8 cellular contexts compared by ENCODE assay signal in genomic region chr6:6699741-6700367, GRCh38.
DNase-seq lines count a peak whose midpoint lies in the region; ATAC-seq and TF ChIP-seq lines count a peak whose summit lies in the region.

No MANE protein-coding gene starts in this region.

- H3K4me3 ChIP-seq in HAP-1 (no peak overlapping the region), mesenchymal stem cell (ENCODE audit: insufficient read depth in 1 of 2, low read depth in 1 of 2, low read length in 2 of 2) (peak overlapping the region in 1 of 2 experiments; percentile 62), vagina (peak overlapping the region in 1 of 2 donors; percentile 9)

- no peak overlapping the region for H3K23ac ChIP-seq in mesenchymal stem cell (ENCODE audit: low read length in 2 of 2)

- H3K4me1 ChIP-seq in HAP-1: peaks cover 4% of the 10 kb centered on the region; the same call in 1 of the 2 replicates
- H3K4me1 ChIP-seq in mesenchymal stem cell (ENCODE audit: control insufficient read depth, insufficient read depth, low read depth, low read length): peaks cover 5% of the 10 kb centered on the region
- peaks cover 50% of the 10 kb centered on the region for H3K4me1 ChIP-seq in vagina

- H2BK12ac ChIP-seq in mesenchymal stem cell (ENCODE audit: low read length in 2 of 2): peak overlapping the region; percentile 8 to 23

- no peak overlapping the region for H2AFZ ChIP-seq in mesenchymal stem cell (ENCODE audit: low read depth, low read length)

- H3K4me2 ChIP-seq in mesenchymal stem cell (ENCODE audit: low read length, poor library complexity, severe bottlenecking): no peak overlapping the region

- H4K91ac ChIP-seq in mesenchymal stem cell (ENCODE audit: low read length): no peak overlapping the region

- no peaks in the 10 kb centered on the region for H3K9me3 Mint-ChIP-seq in dendritic cell treated with granulocyte-macrophage colony-stimulating factor and Interleukin-4, amounts not matched to agents 40 ng/mL and 50 ng/mL, for 4 days

- no peak overlapping the region for H2BK5ac ChIP-seq in mesenchymal stem cell (ENCODE audit: low read depth, low read length, poor library complexity, severe bottlenecking)

- H3K27ac Mint-ChIP-seq in dendritic cell treated with granulocyte-macrophage colony-stimulating factor and Interleukin-4, amounts not matched to agents 40 ng/mL and 50 ng/mL, for 4 days: peak overlapping the region; percentile 63

- H3K79me1 ChIP-seq in mesenchymal stem cell (replicated peaks; ENCODE audit: low read length, poor library complexity, severe bottlenecking): no peaks in the 10 kb centered on the region

- no peak overlapping the region for H2AK5ac ChIP-seq in mesenchymal stem cell (ENCODE audit: low read length, severe bottlenecking)

- 58% methylated on average over 11 of the region's 11 CpGs for WGBS in mesenchymal stem cell

- H3K27me3 ChIP-seq in HAP-1 (ENCODE audit: low read depth) (no peaks in the 10 kb centered on the region), mesenchymal stem cell (ENCODE audit: control insufficient read depth in 1 of 2, insufficient read depth in 1 of 2, low read length in 2 of 2) (peaks cover 0 to 8% of the 10 kb centered on the region in 2 experiments), vagina (no peaks in the 10 kb centered on the region)

- H3K4me3 Mint-ChIP-seq in dendritic cell treated with granulocyte-macrophage colony-stimulating factor and Interleukin-4, amounts not matched to agents 40 ng/mL and 50 ng/mL, for 4 days: no peak overlapping the region

- no peak overlapping the region for H2BK120ac ChIP-seq in mesenchymal stem cell (ENCODE audit: low read depth, low read length)

- peak overlapping the region in 1 of 2 experiments; percentile 5 for H3K18ac ChIP-seq in mesenchymal stem cell (ENCODE audit: low read depth in 1 of 2, low read length in 2 of 2)

- peaks cover 81% of the 10 kb centered on the region for H3K4me1 Mint-ChIP-seq in dendritic cell treated with granulocyte-macrophage colony-stimulating factor and Interleukin-4, amounts not matched to agents 40 ng/mL and 50 ng/mL, for 4 days (ENCODE audit: low read depth)

- DNase-seq in HAP-1 (ENCODE audit: low spot score in 2 of 2): peak; percentile 11 to 60
- peak; percentile 39 for DNase-seq in NCI-H345 treated with DMSO at 0.1 percent for 48 hours (lab: John Stamatoyannopoulos, UW; ENCODE audit: unreplicated experiment)
- DNase-seq in mesenchymal stem cell: peak; percentile 87
- no peak for DNase-seq in vagina (ENCODE audit: extremely low spot score in 2 of 2)

- ATAC-seq in HG03520 (IDR thresholded peaks at IDR 0.05; ENCODE audit: unreplicated experiment): no peak
- ATAC-seq in GM19467 (IDR thresholded peaks at IDR 0.05; ENCODE audit: unreplicated experiment): no peak
- ATAC-seq in GM19397 (IDR thresholded peaks at IDR 0.05; ENCODE audit: unreplicated experiment): no peak

- H2BK15ac ChIP-seq in mesenchymal stem cell (ENCODE audit: low read depth, poor library complexity, severe bottlenecking): no peak overlapping the region

- TF ChIP-seq CTCF in vagina (IDR thresholded peaks at IDR 0.05): no peak

- intact Hi-C loops in dendritic cell treated with granulocyte-macrophage colony-stimulating factor and Interleukin-4, amounts not matched to agents 40 ng/mL and 50 ng/mL, for 4 days (cut with micrococcal nuclease): no loop called here
- intact Hi-C loops in vagina (cut with DNase I): no loop called here

- H3K27ac ChIP-seq in mesenchymal stem cell (ENCODE audit: low read length, poor library complexity, severe bottlenecking) (no peak overlapping the region), vagina (peak overlapping the region; percentile 31)

- peaks cover 94% of the 10 kb centered on the region for H3K36me3 Mint-ChIP-seq in dendritic cell treated with granulocyte-macrophage colony-stimulating factor and Interleukin-4, amounts not matched to agents 40 ng/mL and 50 ng/mL, for 4 days (ENCODE audit: low read depth)

- H4K8ac ChIP-seq in mesenchymal stem cell (ENCODE audit: low read length): no peak overlapping the region

- H3K9ac ChIP-seq in mesenchymal stem cell (ENCODE audit: low read length): peak overlapping the region; percentile 84

- no peaks in the 10 kb centered on the region for H3K9me3 ChIP-seq in HAP-1
- no peaks in the 10 kb centered on the region for H3K9me3 ChIP-seq in mesenchymal stem cell (ENCODE audit: control insufficient read depth, low read length)
- H3K9me3 ChIP-seq in vagina: no peaks in the 10 kb centered on the region

- H3K4ac ChIP-seq in mesenchymal stem cell (ENCODE audit: low read depth in 1 of 2, low read length in 2 of 2): no peak overlapping the region

- H3K36me3 ChIP-seq in HAP-1 (replicated peaks) (no peaks in the 10 kb centered on the region), mesenchymal stem cell (ENCODE audit: control insufficient read depth in 1 of 2, insufficient read depth in 2 of 2, low read depth in 1 of 2, low read length in 2 of 2) (no peaks in the 10 kb centered on the region), vagina (no peaks in the 10 kb centered on the region)

- no peak overlapping the region for H3K14ac ChIP-seq in mesenchymal stem cell (ENCODE audit: low read length in 2 of 2)

- TF ChIP-seq POLR2A in vagina (IDR thresholded peaks at IDR 0.05): no peak

- no peaks in the 10 kb centered on the region for H3K27me3 Mint-ChIP-seq in dendritic cell treated with granulocyte-macrophage colony-stimulating factor and Interleukin-4, amounts not matched to agents 40 ng/mL and 50 ng/mL, for 4 days

- in situ Hi-C loops in HAP-1 (cut with MboI; ENCODE audit: low sequenced_read_pairs): loop anchor here (25.0 kb wide), 1 partner anchor 912 kb away; no protein-coding TSS in a partner anchor

Comparison
In these comparisons a context has a peak if more than half of its experiments do, and no peak if none do; other contexts are left out.
1. DNase-seq: peak in HAP-1 (2 of 2), NCI-H345 treated with DMSO at 0.1 percent for 48 hours (single experiment) and mesenchymal stem cell (single experiment); none in vagina (0 of 2).